ENCODE assay signal across 16 cellular contexts in genomic region chr15:68802373-68802772, GRCh38. TPM values are rescaled to one million over a fixed set of nuclear protein-coding genes. Genes with fewer than 3 reads are reported as not detected.
DNase-seq lines count a peak whose midpoint lies in the region; ATAC-seq, FAIRE-seq and TF ChIP-seq lines count a peak whose summit lies in the region.
"Had no signal": no experiment of that assay in that cellular context is flagged by ENCODE, and none has a peak within 500 bp of the region (broad histone marks: within the 10 kb centered on the region; RNA-seq: fewer than 3 reads in every experiment).

No MANE protein-coding gene starts in this region.

- H3K36me3 Mint-ChIP-seq in CD14-positive monocyte, result peaks cover 29 to 49% of the 10 kb centered on the region in 2 donors
- H3K36me3 Mint-ChIP-seq in activated T-helper 17 cell treated with anti-CD3 and anti-CD28 coated beads, Interleukin-2, amount 50 U/mL, for 72 hours (ENCODE audit: low read depth), result peaks cover 61% of the 10 kb centered on the region

- peaks cover 0 to 2% (median 0%) of the 10 kb centered on the region in 3 donors for H3K27me3 Mint-ChIP-seq in CD14-positive monocyte (ENCODE audit: low read depth in 3 of 3)
- no peaks in the 10 kb centered on the region for H3K27me3 Mint-ChIP-seq in activated T-helper 17 cell treated with anti-CD3 and anti-CD28 coated beads, Interleukin-2, amount 50 U/mL, for 72 hours
- H3K27me3 Mint-ChIP-seq: CD4-positive, CD25-positive, alpha-beta regulatory T cell had no signal

- no peaks in the 10 kb centered on the region for H3K9me3 Mint-ChIP-seq in CD14-positive monocyte
- no peaks in the 10 kb centered on the region for H3K9me3 Mint-ChIP-seq in activated T-helper 17 cell treated with anti-CD3 and anti-CD28 coated beads, Interleukin-2, amount 50 U/mL, for 72 hours
- H3K9me3 Mint-ChIP-seq: CD4-positive, CD25-positive, alpha-beta regulatory T cell had no signal

- peak; percentile 6 for DNase-seq in activated CD8-positive, alpha-beta memory T cell treated with anti-CD3 and anti-CD28 coated beads, Interleukin-2, amount 50 U/mL, for 48 hours
- no peak for DNase-seq in activated CD8-positive, alpha-beta memory T cell treated with anti-CD3 and anti-CD28 coated beads, Interleukin-2, amount 50 U/mL, for 4 hours
- DNase-seq in CD14-positive monocyte (ENCODE audit: low spot score) (no peak), mesenteric fat pad (ENCODE audit: low spot score) (peak; percentile 33), frontal cortex (ENCODE audit: low spot score in 2 of 2) (no peak), NK-92 (lab: John Stamatoyannopoulos, UW; ENCODE audit: unreplicated experiment) (no peak)
- DNase-seq: 8988T; CD4-positive, CD25-positive, alpha-beta regulatory T cell; MV-4-11; NCI-H1436; NCI-H2029 treated with DMSO at 0.1 percent for 48 hours; NCI-H510A; SJCRH30 had no signal

- intact Hi-C loops in CD14-positive monocyte (cut with micrococcal nuclease), result no loop called here

- H3K4me3 Mint-ChIP-seq in CD14-positive monocyte, result no peak overlapping the region
- H3K4me3 Mint-ChIP-seq in activated T-helper 17 cell treated with anti-CD3 and anti-CD28 coated beads, Interleukin-2, amount 50 U/mL, for 72 hours, result no peak overlapping the region

- H3K27ac Mint-ChIP-seq in CD14-positive monocyte, result peak overlapping the region in 4 of 7 donors; percentile 41 to 78 (median 72)
- peak overlapping the region; percentile 8 for H3K27ac Mint-ChIP-seq in activated T-helper 17 cell treated with anti-CD3 and anti-CD28 coated beads, Interleukin-2, amount 50 U/mL, for 72 hours

- ATAC-seq in activated T-helper 17 cell treated with anti-CD3 and anti-CD28 coated beads, Interleukin-2, amount 50 U/mL, for 72 hours (replicated peaks), result no peak
- no peak for ATAC-seq in GM19463 (IDR thresholded peaks at IDR 0.05; ENCODE audit: unreplicated experiment)

- TF ChIP-seq CTCF in CD14-positive monocyte (IDR thresholded peaks at IDR 0.05), result no peak

- peaks cover 88% of the 10 kb centered on the region for H3K4me1 Mint-ChIP-seq in CD14-positive monocyte
- peaks cover 57% of the 10 kb centered on the region for H3K4me1 Mint-ChIP-seq in activated T-helper 17 cell treated with anti-CD3 and anti-CD28 coated beads, Interleukin-2, amount 50 U/mL, for 72 hours

- no peak for FAIRE-seq in frontal cortex (lab: Jason Lieb, UNC)
- FAIRE-seq: RCC 7860 had no signal

RNA-seq across cellular contexts. Expression of gene ANP32A, which starts 18.3 kb away (rescaled TPM):
- 10 to 100 TPM; 86.8 to 98.8 TPM for polyA plus RNA-seq in CD14-positive monocyte
- 100 to 1,000 TPM; 130 to 221 TPM for total RNA-seq in activated T-helper 17 cell treated with anti-CD3 and anti-CD28 coated beads, Interleukin-2, amount 50 U/mL, for 72 hours
- total RNA-seq in mesenteric fat pad (92.6 TPM), frontal cortex (104 TPM)

Comparison
In these comparisons a context has a peak if more than half of its experiments do, and no peak if none do; other contexts are left out.
1. DNase-seq: peak in activated CD8-positive, alpha-beta memory T cell treated with anti-CD3 and anti-CD28 coated beads, Interleukin-2, amount 50 U/mL, for 48 hours (single experiment) and mesenteric fat pad (single experiment); none in activated CD8-positive, alpha-beta memory T cell treated with anti-CD3 and anti-CD28 coated beads, Interleukin-2, amount 50 U/mL, for 4 hours (single experiment), CD14-positive monocyte (single experiment), frontal cortex (0 of 2) and NK-92 (single experiment).